ENCODE assay signal across 13 cellular contexts in the genomic region with DNA sequence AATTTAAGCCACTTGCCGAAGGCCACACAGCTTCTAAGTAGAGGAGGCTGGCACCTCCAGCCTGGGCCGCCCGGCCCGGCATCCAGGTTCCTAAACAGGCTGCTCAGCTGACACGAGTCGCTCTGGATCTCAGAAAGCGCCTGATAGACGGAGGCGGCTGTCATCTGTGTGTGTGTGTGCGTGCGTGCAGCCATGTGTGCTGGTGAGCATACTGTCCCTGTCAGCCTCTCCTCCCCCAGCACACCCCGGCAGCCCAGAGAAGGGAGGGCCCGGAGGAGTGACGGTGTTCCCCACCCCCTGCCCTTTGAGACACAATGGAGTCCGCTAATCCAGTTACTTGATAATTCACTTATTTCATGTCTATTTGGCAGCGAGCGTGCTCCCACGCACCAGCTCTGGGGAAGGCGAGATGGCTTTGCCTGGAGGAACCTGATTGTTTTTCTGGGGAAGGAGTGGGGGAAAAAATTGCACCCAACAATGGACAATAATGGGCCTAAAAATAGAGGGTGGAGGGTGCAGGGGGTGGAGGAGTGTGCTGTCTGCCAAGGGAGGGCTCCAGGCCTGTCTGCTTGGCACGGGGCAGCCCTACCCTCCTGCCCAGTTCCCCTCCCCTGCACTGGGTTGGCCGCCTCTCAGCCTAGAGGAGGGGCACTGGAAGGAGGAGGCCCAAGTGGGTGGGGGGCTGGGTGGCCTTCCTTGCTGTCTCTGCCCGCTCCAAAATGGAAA. TPM values are rescaled to one million over a fixed set of nuclear protein-coding genes. Genes with fewer than 3 reads are reported as not detected.
DNase-seq lines count a peak whose midpoint lies in the region; ATAC-seq and TF ChIP-seq lines count a peak whose summit lies in the region.
"Had no signal": no experiment of that assay in that cellular context is flagged by ENCODE, and none has a peak within 500 bp of the region (broad histone marks: within the 10 kb centered on the region; RNA-seq: fewer than 3 reads in every experiment).

No MANE protein-coding gene starts in this region.

- H3K27me3 ChIP-seq in dorsolateral prefrontal cortex, result no peaks in the 10 kb centered on the region
- H3K27me3 ChIP-seq in left lung, result peaks cover 6 to 62% of the 10 kb centered on the region in 2 donors
- peaks cover 3 to 49% of the 10 kb centered on the region in 2 donors for H3K27me3 ChIP-seq in tibial nerve

- H3K9me3 ChIP-seq in left lung (no peaks in the 10 kb centered on the region), tibial nerve (no peaks in the 10 kb centered on the region)
- H3K9me3 ChIP-seq: A549 had no signal

- TF ChIP-seq CTCF in dorsolateral prefrontal cortex (IDR thresholded peaks at IDR 0.05 in 54 of 56, conservative IDR thresholded peaks at IDR 0.05 in 2 of 56; ENCODE audit: low read depth in 1 of 56, partially characterized antibody in 56 of 56) (no peak), left lung (IDR thresholded peaks at IDR 0.05) (no peak), tibial nerve (IDR thresholded peaks at IDR 0.05) (no peak)

- H3K4me3 ChIP-seq in dorsolateral prefrontal cortex (peak overlapping the region in 40 of 59 donors; percentile 0 to 51 (median 26)), left lung (no peak overlapping the region), tibial nerve (no peak overlapping the region)
- H3K4me3 ChIP-seq: A549 had no signal

- peak; percentile 39 for DNase-seq in NCI-H2171 treated with DMSO at 0.1 percent for 48 hours (lab: John Stamatoyannopoulos, UW)
- DNase-seq in NCI-H2171 (lab: John Stamatoyannopoulos, UW), result no peak
- DNase-seq in dorsolateral prefrontal cortex, result peak; percentile 38 to 85 (median 77)
- DNase-seq in left lung, result no peak
- peak in 1 of 2 donors; percentile 6 for DNase-seq in tibial nerve (ENCODE audit: low spot score in 2 of 2)
- DNase-seq in stimulated activated CD4-positive, alpha-beta T cell treated with anti-CD3 and anti-CD28 coated beads, Interleukin-4, amount 100 ng/mL, for 24 hours, result no peak
- no peak for DNase-seq in activated CD8-positive, alpha-beta memory T cell treated with anti-CD3 and anti-CD28 coated beads, Interleukin-2, amount 50 U/mL, for 48 hours
- DNase-seq: activated CD8-positive, alpha-beta memory T cell treated with anti-CD3 and anti-CD28 coated beads for 24 hours; activated naive CD4-positive, alpha-beta T cell treated with anti-CD3 and anti-CD28 coated beads for 36 hours; naive B cell had no signal

- intact Hi-C loops in dorsolateral prefrontal cortex (cut with DNase I), result no loop called here
- intact Hi-C loops in left lung (cut with DNase I), result no loop called here

- no peaks in the 10 kb centered on the region for H3K36me3 ChIP-seq in left lung
- H3K36me3 ChIP-seq in tibial nerve, result no peaks in the 10 kb centered on the region

- peak; percentile 28 for ATAC-seq in left lung
- ATAC-seq in HG03521 (IDR thresholded peaks at IDR 0.05; ENCODE audit: unreplicated experiment), result no peak

- no peak for TF ChIP-seq POLR2A in tibial nerve (IDR thresholded peaks at IDR 0.05)

- H3K4me1 ChIP-seq in left lung (no peaks in the 10 kb centered on the region), tibial nerve (peaks cover 0 to 22% (median 0%) of the 10 kb centered on the region in 4 donors)
- H3K4me1 ChIP-seq: A549 had no signal

- TF ChIP-seq EP300 in tibial nerve (IDR thresholded peaks at IDR 0.05), result peak; percentile 42 to 88

- H3K27ac ChIP-seq in dorsolateral prefrontal cortex, result peak overlapping the region; percentile 2 to 88 (median 75)
- no peak overlapping the region for H3K27ac ChIP-seq in left lung
- peak overlapping the region in 3 of 4 donors; percentile 64 to 85 (median 67) for H3K27ac ChIP-seq in tibial nerve
- H3K27ac ChIP-seq: A549, HL-60 had no signal

- WGBS in tibial nerve, 2 donors, result 44 to 48% methylated on average over 22 of the region's 22 CpGs

RNA-seq across cellular contexts. Expression of a gene that starts 20.1 kb away (rescaled TPM):
- total RNA-seq in dorsolateral prefrontal cortex (10 to 100 TPM; 21.7 to 81.3 (median 41.4) TPM), left lung (1 to 10 TPM; 1.5 to 4.6 TPM), tibial nerve (10 to 100 TPM in 1 of 4 donors, 1 to 10 TPM in 1, under 1 TPM in 2; 0.63 to 21.4 (median 1.0) TPM)

Comparison
In these comparisons a context has a peak if more than half of its experiments do, and no peak if none do; other contexts are left out.
1. DNase-seq: peak in NCI-H2171 treated with DMSO at 0.1 percent for 48 hours (single experiment) and dorsolateral prefrontal cortex (10 of 10); none in NCI-H2171 (single experiment), left lung (0 of 2), stimulated activated CD4-positive, alpha-beta T cell treated with anti-CD3 and anti-CD28 coated beads, Interleukin-4, amount 100 ng/mL, for 24 hours (single experiment) and activated CD8-positive, alpha-beta memory T cell treated with anti-CD3 and anti-CD28 coated beads, Interleukin-2, amount 50 U/mL, for 48 hours (single experiment).
2. H3K27ac ChIP-seq: peak in dorsolateral prefrontal cortex (59 of 59) and tibial nerve (3 of 4); none in left lung (0 of 2).
3. H3K4me3 ChIP-seq: peak in dorsolateral prefrontal cortex (40 of 59); none in left lung (0 of 2) and tibial nerve (0 of 4).